25 cellular contexts compared by ENCODE assay signal in genomic region chr22:22144858-22145257, GRCh38.
DNase-seq lines count a peak whose midpoint lies in the region; ATAC-seq and TF ChIP-seq lines count a peak whose summit lies in the region.
"Had no signal": no experiment of that assay in that cellular context is flagged by ENCODE, and none has a peak within 500 bp of the region (broad histone marks: within the 10 kb centered on the region; RNA-seq: fewer than 3 reads in every experiment).

No MANE protein-coding gene starts in this region.

- no peak overlapping the region for H2AFZ ChIP-seq in OCI-LY1 (ENCODE audit: low read length)

- H3K9me2 ChIP-seq in OCI-LY1 (ENCODE audit: low read depth, low read length) = no peaks in the 10 kb centered on the region

- no peak overlapping the region for H3K4me3 ChIP-seq in GM06990 (replicated peaks; ENCODE audit: low read depth, low read length)
- no peak overlapping the region for H3K4me3 ChIP-seq in OCI-LY1 (ENCODE audit: low read depth, low read length, poor library complexity, severe bottlenecking)
- H3K4me3 ChIP-seq: thoracic aorta had no signal

- peaks cover 2% of the 10 kb centered on the region for H3K27me3 Mint-ChIP-seq in endothelial cell (ENCODE audit: unreplicated experiment)
- H3K27me3 Mint-ChIP-seq in neural crest cell (ENCODE audit: low read depth) = peaks cover 92% of the 10 kb centered on the region
- peaks cover 41% of the 10 kb centered on the region for H3K27me3 Mint-ChIP-seq in activated T-cell treated with anti-CD3 and anti-CD28 coated beads, Interleukin-2, amount 50 U/mL, for 4 hours (ENCODE audit: low read depth)
- H3K27me3 Mint-ChIP-seq: stimulated activated memory B cell treated with anti-CD40 and anti-IgM and Interleukin-4, amounts not matched to agents 10 μg/mL and 1 μg/mL and 100 μg/mL, for 72 hours had no signal

- H3K36me3 ChIP-seq in GM06990 (ENCODE audit: control insufficient read depth, insufficient read depth, low read length) (no peaks in the 10 kb centered on the region), OCI-LY1 (ENCODE audit: insufficient read depth, low read length) (peaks cover 13% of the 10 kb centered on the region; the same call in 1 of the 2 replicates)
- H3K36me3 ChIP-seq: thoracic aorta had no signal

- 0 out of 2 replicates have a peak, but pooled peaks cover 3% of the 10 kb centered on the region for H3K79me2 ChIP-seq in OCI-LY1 (ENCODE audit: insufficient read depth, low read length)

- peak; percentile 8 for TF ChIP-seq CTCF in GM06990 (IDR thresholded peaks at IDR 0.05; ENCODE audit: insufficient read depth, low read length, poor library complexity, severe bottlenecking)
- TF ChIP-seq CTCF in OCI-LY1 (IDR thresholded peaks at IDR 0.05; ENCODE audit: low read length) = peak; percentile 9; the same call in 1 of the 2 replicates
- peak; percentile 25 for TF ChIP-seq CTCF in endothelial cell (IDR thresholded peaks at IDR 0.05; ENCODE audit: unreplicated experiment)
- TF ChIP-seq CTCF in neural crest cell (conservative IDR thresholded peaks at IDR 0.05) = peak; percentile 40

- no peaks in the 10 kb centered on the region for H3F3A ChIP-seq in OCI-LY1 (ENCODE audit: insufficient read depth, low read length)

- no peaks in the 10 kb centered on the region for H3K4me1 ChIP-seq in OCI-LY1 (ENCODE audit: insufficient read depth, low read length, severe bottlenecking)

- H3K4me3 Mint-ChIP-seq in endothelial cell (ENCODE audit: unreplicated experiment) = no peak overlapping the region
- H3K4me3 Mint-ChIP-seq in neural crest cell = no peak overlapping the region
- no peak overlapping the region for H3K4me3 Mint-ChIP-seq in activated T-cell treated with anti-CD3 and anti-CD28 coated beads, Interleukin-2, amount 50 U/mL, for 4 hours
- H3K4me3 Mint-ChIP-seq: activated CD4-positive, alpha-beta memory T cell treated with anti-CD3 and anti-CD28 coated beads for 36 hours; mesothelial cell of epicardium; natural killer cell treated with Interleukin-12 subunit alpha and Interleukin-12 subunit beta and Interleukin-15 and Interleukin-18, amount 100 ng/mL, for 72 hours; stimulated activated memory B cell treated with anti-CD40 and anti-IgM and Interleukin-4, amounts not matched to agents 10 μg/mL and 1 μg/mL and 100 μg/mL, for 72 hours had no signal

- no peak for ATAC-seq in GM19452 (IDR thresholded peaks at IDR 0.05; ENCODE audit: unreplicated experiment)
- no peak for ATAC-seq in HG02970 (IDR thresholded peaks at IDR 0.05; ENCODE audit: low FRiP score, unreplicated experiment)
- no peak for ATAC-seq in activated T-cell treated with anti-CD3 and anti-CD28 coated beads, Interleukin-2, amount 50 U/mL, for 4 hours
- ATAC-seq: esophagus mucosa; left lobe of liver; natural killer cell treated with Interleukin-12 subunit alpha and Interleukin-12 subunit beta and Interleukin-15 and Interleukin-18, amount 100 ng/mL, for 72 hours; stimulated activated memory B cell treated with anti-CD40 and anti-IgM and Interleukin-4, amounts not matched to agents 10 μg/mL and 1 μg/mL and 100 μg/mL, for 72 hours had no signal

- no peak overlapping the region for H3K4me2 ChIP-seq in OCI-LY1 (ENCODE audit: low read length)

- no peak for DNase-seq in GM06990 (ENCODE audit: extremely low read depth, insufficient read length)
- no peak for DNase-seq in endothelial cell (ENCODE audit: low spot score)
- no peak for DNase-seq in neural crest cell (ENCODE audit: low read depth, low spot score)
- no peak for DNase-seq in HUDEP-2 (lab: John Stamatoyannopoulos, UW; ENCODE audit: unreplicated experiment in 76 of 76)
- no peak for DNase-seq in activated T-cell treated with anti-CD3 and anti-CD28 coated beads, Interleukin-2, amount 50 U/mL, for 4 hours
- DNase-seq: activated CD4-positive, alpha-beta memory T cell treated with anti-CD3 and anti-CD28 coated beads for 36 hours; activated CD4-positive, CD25-positive, alpha-beta regulatory T cell; activated naive CD4-positive, alpha-beta T cell; activated T-cell treated with anti-CD3 and anti-CD28 coated beads for 4 hours; amniotic stem cell; central memory CD4-positive, alpha-beta T cell; KG1; NCI-H1930; NCI-H345; stimulated activated CD4-positive, alpha-beta T cell treated with anti-CD3 and anti-CD28 coated beads, Interleukin-1b, Interleukin-23, amount 100 ng/mL, for 48 hours; T1000 had no signal

- no peaks in the 10 kb centered on the region for H3K27me3 ChIP-seq in GM06990 (replicated peaks; ENCODE audit: control insufficient read depth, insufficient read depth, low read length)
- no peaks in the 10 kb centered on the region for H3K27me3 ChIP-seq in OCI-LY1 (ENCODE audit: insufficient read depth, low read length)

- no peaks in the 10 kb centered on the region for H3K4me1 Mint-ChIP-seq in endothelial cell (ENCODE audit: unreplicated experiment)
- H3K4me1 Mint-ChIP-seq in neural crest cell = no peaks in the 10 kb centered on the region
- no peaks in the 10 kb centered on the region for H3K4me1 Mint-ChIP-seq in activated T-cell treated with anti-CD3 and anti-CD28 coated beads, Interleukin-2, amount 50 U/mL, for 4 hours (ENCODE audit: low read depth)
- H3K4me1 Mint-ChIP-seq: stimulated activated memory B cell treated with anti-CD40 and anti-IgM and Interleukin-4, amounts not matched to agents 10 μg/mL and 1 μg/mL and 100 μg/mL, for 72 hours had no signal

- H3K27ac Mint-ChIP-seq in endothelial cell (ENCODE audit: unreplicated experiment) (no peak overlapping the region), neural crest cell (ENCODE audit: unreplicated experiment) (no peak overlapping the region)
- H3K27ac Mint-ChIP-seq: activated CD4-positive, alpha-beta memory T cell treated with anti-CD3 and anti-CD28 coated beads for 36 hours; mesothelial cell of epicardium; natural killer cell treated with Interleukin-12 subunit alpha and Interleukin-12 subunit beta and Interleukin-15 and Interleukin-18, amount 100 ng/mL, for 72 hours; stimulated activated memory B cell treated with anti-CD40 and anti-IgM and Interleukin-4, amounts not matched to agents 10 μg/mL and 1 μg/mL and 100 μg/mL, for 72 hours had no signal

- H4K20me1 ChIP-seq in OCI-LY1 (ENCODE audit: insufficient read depth, low read length) = no peaks in the 10 kb centered on the region

- no peaks in the 10 kb centered on the region for H3K9me3 Mint-ChIP-seq in endothelial cell (ENCODE audit: unreplicated experiment)
- no peaks in the 10 kb centered on the region for H3K9me3 Mint-ChIP-seq in neural crest cell
- H3K9me3 Mint-ChIP-seq in activated T-cell treated with anti-CD3 and anti-CD28 coated beads, Interleukin-2, amount 50 U/mL, for 4 hours = no peaks in the 10 kb centered on the region
- H3K9me3 Mint-ChIP-seq: activated CD4-positive, alpha-beta memory T cell treated with anti-CD3 and anti-CD28 coated beads for 36 hours; mesothelial cell of epicardium; natural killer cell treated with Interleukin-12 subunit alpha and Interleukin-12 subunit beta and Interleukin-15 and Interleukin-18, amount 100 ng/mL, for 72 hours; stimulated activated memory B cell treated with anti-CD40 and anti-IgM and Interleukin-4, amounts not matched to agents 10 μg/mL and 1 μg/mL and 100 μg/mL, for 72 hours had no signal

- H3K9ac ChIP-seq in OCI-LY1 (ENCODE audit: low read length) = no peak overlapping the region

- H3K9me3 ChIP-seq in OCI-LY1 (ENCODE audit: low read length) = no peaks in the 10 kb centered on the region
- H3K9me3 ChIP-seq: thoracic aorta had no signal

- H3K36me3 Mint-ChIP-seq in endothelial cell (ENCODE audit: low read depth, unreplicated experiment) (no peaks in the 10 kb centered on the region), neural crest cell (ENCODE audit: low read depth) (no peaks in the 10 kb centered on the region)
- no peaks in the 10 kb centered on the region for H3K36me3 Mint-ChIP-seq in activated T-cell treated with anti-CD3 and anti-CD28 coated beads, Interleukin-2, amount 50 U/mL, for 4 hours (ENCODE audit: insufficient read depth)
- H3K36me3 Mint-ChIP-seq: activated CD4-positive, alpha-beta memory T cell treated with anti-CD3 and anti-CD28 coated beads for 36 hours; mesothelial cell of epicardium; natural killer cell treated with Interleukin-12 subunit alpha and Interleukin-12 subunit beta and Interleukin-15 and Interleukin-18, amount 100 ng/mL, for 72 hours had no signal

- H3K27ac ChIP-seq in OCI-LY1 (ENCODE audit: low read depth, low read length, poor library complexity, severe bottlenecking) = no peak overlapping the region
- H3K27ac ChIP-seq: thoracic aorta had no signal
